1 cellular context compared by ENCODE assay signal in the genomic region with DNA sequence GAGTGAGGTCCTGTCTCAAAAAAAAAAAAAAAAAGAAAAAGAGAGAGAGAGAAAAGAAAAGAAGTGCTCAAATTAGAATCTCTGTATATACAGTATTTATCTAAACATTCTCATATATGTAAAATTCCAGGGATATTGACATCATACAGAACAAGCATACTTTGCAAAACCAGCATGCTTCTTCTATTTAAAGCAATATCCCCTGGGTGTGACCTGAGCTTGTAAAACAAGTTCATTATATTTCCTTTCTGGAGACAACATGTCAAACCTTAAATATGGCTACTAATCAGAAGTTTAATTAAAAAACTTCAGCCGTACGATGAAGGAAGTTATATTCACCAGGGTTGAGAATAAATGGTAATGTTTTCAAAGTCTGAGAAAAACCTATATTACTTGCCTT.
TF ChIP-seq lines count a peak whose summit lies in the region.

No MANE protein-coding gene starts in this region.

TF ChIP-seq in SK-N-SH, 30 proteins besides CTCF, POLR2A, EP300 and RAD21 (continued from another document):
- TF ChIP-seq FOXJ3 (CRISPR knock-in tag; IDR thresholded peaks at IDR 0.05) (no peak), RFX5 (IDR thresholded peaks at IDR 0.05; ENCODE audit: low read length) (no peak), TAF1 (IDR thresholded peaks at IDR 0.05; ENCODE audit: borderline replicate concordance, low read depth, low read length) (no peak), MEF2A (IDR thresholded peaks at IDR 0.05; ENCODE audit: borderline replicate concordance, low read depth) (no peak), GATA2 (CRISPR knock-in tag; IDR thresholded peaks at IDR 0.05) (no peak), TEAD4 (IDR thresholded peaks at IDR 0.05; ENCODE audit: borderline replicate concordance, insufficient read depth) (no peak)
- TF ChIP-seq, protein P1, sequence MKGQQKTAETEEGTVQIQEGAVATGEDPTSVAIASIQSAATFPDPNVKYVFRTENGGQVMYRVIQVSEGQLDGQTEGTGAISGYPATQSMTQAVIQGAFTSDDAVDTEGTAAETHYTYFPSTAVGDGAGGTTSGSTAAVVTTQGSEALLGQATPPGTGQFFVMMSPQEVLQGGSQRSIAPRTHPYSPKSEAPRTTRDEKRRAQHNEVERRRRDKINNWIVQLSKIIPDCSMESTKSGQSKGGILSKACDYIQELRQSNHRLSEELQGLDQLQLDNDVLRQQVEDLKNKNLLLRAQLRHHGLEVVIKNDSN (IDR thresholded peaks at IDR 0.05; ENCODE audit: borderline replicate concordance, low read depth): no peak
TF ChIP-seq in SK-N-SH: peak in this region for 0.
